9 cellular contexts compared by ENCODE assay signal in genomic region chr2:229445013-229445412, GRCh38.
DNase-seq lines count a peak whose midpoint lies in the region; ATAC-seq, FAIRE-seq and TF ChIP-seq lines count a peak whose summit lies in the region.
"Had no signal": no experiment of that assay in that cellular context is flagged by ENCODE, and none has a peak within 500 bp of the region (broad histone marks: within the 10 kb centered on the region; RNA-seq: fewer than 3 reads in every experiment).

No MANE protein-coding gene starts in this region.

- no peaks in the 10 kb centered on the region for H3K79me2 ChIP-seq in keratinocyte (ENCODE audit: control insufficient read depth, insufficient read depth, low read length)

- peak overlapping the region in 1 of 4 donors; percentile 71 for H3K27ac ChIP-seq in body of pancreas
- H3K27ac ChIP-seq in keratinocyte (ENCODE audit: control insufficient read depth, insufficient read depth, low read length) = peak overlapping the region; percentile 99
- H3K27ac ChIP-seq in subcutaneous abdominal adipose tissue (ENCODE audit: low read depth, low read length) = peak overlapping the region; percentile 50
- no peak overlapping the region for H3K27ac ChIP-seq in effector memory CD4-positive, alpha-beta T cell (ENCODE audit: insufficient read depth, low read length, poor library complexity, severe bottlenecking)

- peak overlapping the region; percentile 65 for H3K4me2 ChIP-seq in keratinocyte (ENCODE audit: control insufficient read depth, extremely low read depth, insufficient read depth, low read depth, low read length)

- H2AFZ ChIP-seq in keratinocyte (ENCODE audit: control insufficient read depth, low read length) = peak overlapping the region; percentile 80

- peaks cover 4% of the 10 kb centered on the region for H3K27me3 Mint-ChIP-seq in activated naive CD8-positive, alpha-beta T cell treated with anti-CD3 and anti-CD28 coated beads, Interleukin-2, amount 50 U/mL, for 24 hours

- TF ChIP-seq CTCF in body of pancreas (IDR thresholded peaks at IDR 0.05) (peak in 1 of 7 experiments; percentile 5), keratinocyte (optimal IDR thresholded peaks at IDR 0.05 in 1 of 3, IDR thresholded peaks at IDR 0.05 in 1 of 3, conservative IDR thresholded peaks at IDR 0.05 in 1 of 3; ENCODE audit: extremely low read depth in 1 of 3, insufficient read depth in 2 of 3, low read length in 3 of 3) (peak; percentile 17 to 52 (median 44))

- H3K4me1 ChIP-seq in body of pancreas (no peaks in the 10 kb centered on the region), keratinocyte (ENCODE audit: control insufficient read depth, extremely low read depth, insufficient read depth, low read length) (peaks cover 21% of the 10 kb centered on the region), subcutaneous abdominal adipose tissue (ENCODE audit: control insufficient read depth in 5 of 5, insufficient read depth in 5 of 5, low read length in 5 of 5) (peaks cover 0 to 14% (median 3%) of the 10 kb centered on the region in 5 donors)
- H3K4me1 ChIP-seq in effector memory CD4-positive, alpha-beta T cell (ENCODE audit: control insufficient read depth, insufficient read depth, low read length, poor library complexity, severe bottlenecking) = no peaks in the 10 kb centered on the region

- peak; percentile 78 for ATAC-seq in body of pancreas
- no peak for ATAC-seq in activated naive CD8-positive, alpha-beta T cell treated with anti-CD3 and anti-CD28 coated beads, Interleukin-2, amount 50 U/mL, for 24 hours

- H3K4me3 Mint-ChIP-seq in activated naive CD8-positive, alpha-beta T cell treated with anti-CD3 and anti-CD28 coated beads, Interleukin-2, amount 50 U/mL, for 24 hours = no peak overlapping the region

- H3K9me3 ChIP-seq in body of pancreas = no peaks in the 10 kb centered on the region
- no peaks in the 10 kb centered on the region for H3K9me3 ChIP-seq in keratinocyte (ENCODE audit: control insufficient read depth, low read depth, low read length)
- no peaks in the 10 kb centered on the region for H3K9me3 ChIP-seq in subcutaneous abdominal adipose tissue (ENCODE audit: control insufficient read depth in 5 of 5, low read length in 5 of 5)
- no peaks in the 10 kb centered on the region for H3K9me3 ChIP-seq in effector memory CD4-positive, alpha-beta T cell (ENCODE audit: control insufficient read depth, low read length)
- H3K9me3 ChIP-seq: Peyer's patch had no signal

- H3K9me3 Mint-ChIP-seq in activated naive CD8-positive, alpha-beta T cell treated with anti-CD3 and anti-CD28 coated beads, Interleukin-2, amount 50 U/mL, for 24 hours = no peaks in the 10 kb centered on the region

- no peaks in the 10 kb centered on the region for H3K9me1 ChIP-seq in keratinocyte (ENCODE audit: control insufficient read depth, extremely low read depth, insufficient read depth, low read length)

- no peaks in the 10 kb centered on the region for H4K20me1 ChIP-seq in keratinocyte (ENCODE audit: control insufficient read depth, extremely low read depth, insufficient read depth, low read length)

- H3K27me3 ChIP-seq in body of pancreas (no peaks in the 10 kb centered on the region), keratinocyte (ENCODE audit: control insufficient read depth, extremely low read depth, insufficient read depth, low read length) (no peaks in the 10 kb centered on the region), subcutaneous abdominal adipose tissue (ENCODE audit: control insufficient read depth in 5 of 5, insufficient read depth in 4 of 5, low read length in 5 of 5) (no peaks in the 10 kb centered on the region)
- no peaks in the 10 kb centered on the region for H3K27me3 ChIP-seq in effector memory CD4-positive, alpha-beta T cell (replicated peaks; ENCODE audit: control insufficient read depth, insufficient read depth, low read length, poor library complexity, severe bottlenecking)
- H3K27me3 ChIP-seq: Peyer's patch had no signal

- H3K36me3 ChIP-seq in body of pancreas (replicated peaks in 1 of 2; ENCODE audit: insufficient read depth in 1 of 2, low read depth in 2 of 2) (no peaks in the 10 kb centered on the region), keratinocyte (ENCODE audit: control insufficient read depth in 2 of 2, extremely low read depth in 1 of 2, insufficient read depth in 2 of 2, low read length in 2 of 2) (no peaks in the 10 kb centered on the region), subcutaneous abdominal adipose tissue (ENCODE audit: control insufficient read depth in 5 of 5, insufficient read depth in 5 of 5, low read length in 5 of 5) (no peaks in the 10 kb centered on the region)
- H3K36me3 ChIP-seq in effector memory CD4-positive, alpha-beta T cell (ENCODE audit: control insufficient read depth, insufficient read depth, low read length) = no peaks in the 10 kb centered on the region
- H3K36me3 ChIP-seq: Peyer's patch had no signal

- H3K9ac ChIP-seq in keratinocyte (ENCODE audit: control insufficient read depth, extremely low read depth, insufficient read depth, low read length) (peak overlapping the region; percentile 83), subcutaneous abdominal adipose tissue (ENCODE audit: low read length in 5 of 5) (no peak overlapping the region)

- no peaks in the 10 kb centered on the region for H3K4me1 Mint-ChIP-seq in activated naive CD8-positive, alpha-beta T cell treated with anti-CD3 and anti-CD28 coated beads, Interleukin-2, amount 50 U/mL, for 24 hours

- 28 to 30% methylated on average over 6 to 7 of the region's 7 CpGs for WGBS in body of pancreas, 2 donors

- no peak overlapping the region for H3K27ac Mint-ChIP-seq in activated naive CD8-positive, alpha-beta T cell treated with anti-CD3 and anti-CD28 coated beads, Interleukin-2, amount 50 U/mL, for 24 hours

- dilution Hi-C loops in keratinocyte (cut with MboI; ENCODE audit: extremely low pct_ligation_motif_present, low sequenced_read_pairs) = no loop called here

- intact Hi-C loops in body of pancreas (cut with DNase I) = no loop called here

- no peak overlapping the region for H3K4me3 ChIP-seq in body of pancreas
- no peak overlapping the region for H3K4me3 ChIP-seq in keratinocyte (ENCODE audit: control insufficient read depth in 2 of 3, extremely low read depth in 1 of 3, insufficient read depth in 2 of 3, low read depth in 1 of 3, low read length in 3 of 3)
- H3K4me3 ChIP-seq in subcutaneous abdominal adipose tissue (ENCODE audit: low read depth in 1 of 5, low read length in 5 of 5) = no peak overlapping the region
- H3K4me3 ChIP-seq in effector memory CD4-positive, alpha-beta T cell (ENCODE audit: insufficient read depth, low read depth, low read length, poor library complexity, severe bottlenecking) = no peak overlapping the region
- H3K4me3 ChIP-seq: Peyer's patch had no signal

- no peak for TF ChIP-seq POLR2A in body of pancreas (IDR thresholded peaks at IDR 0.05)

- DNase-seq in HPDE6-E6E7 (ENCODE audit: extremely low spot score) = peak; percentile 73
- peak; percentile 13 to 63 (median 42) for DNase-seq in body of pancreas
- peak; percentile 78 for DNase-seq in keratinocyte (ENCODE audit: low read depth, low spot score)
- no peak for DNase-seq in NCI-H748 (lab: John Stamatoyannopoulos, UW; ENCODE audit: unreplicated experiment)
- no peak for DNase-seq in activated naive CD8-positive, alpha-beta T cell treated with anti-CD3 and anti-CD28 coated beads, Interleukin-2, amount 50 U/mL, for 24 hours
- no peak for DNase-seq in effector memory CD4-positive, alpha-beta T cell
- DNase-seq in DMS 273 (lab: John Stamatoyannopoulos, UW; ENCODE audit: unreplicated experiment) = no peak

- no peaks in the 10 kb centered on the region for H3K36me3 Mint-ChIP-seq in activated naive CD8-positive, alpha-beta T cell treated with anti-CD3 and anti-CD28 coated beads, Interleukin-2, amount 50 U/mL, for 24 hours (ENCODE audit: low read depth)

- peak; percentile 99 for FAIRE-seq in keratinocyte (lab: Jason Lieb, UNC)

Comparison
In these comparisons a context has a peak if more than half of its experiments do, and no peak if none do; other contexts are left out.
1. DNase-seq: peak in HPDE6-E6E7 (single experiment), body of pancreas (4 of 4) and keratinocyte (single experiment); none in NCI-H748 (single experiment), activated naive CD8-positive, alpha-beta T cell treated with anti-CD3 and anti-CD28 coated beads, Interleukin-2, amount 50 U/mL, for 24 hours (single experiment), effector memory CD4-positive, alpha-beta T cell (0 of 3) and DMS 273 (single experiment).